Comparison of ENCODE assay signal across 11 cellular contexts in genomic region chr16:1992475-1993292, GRCh38. TPM values are rescaled to one million over a fixed set of nuclear protein-coding genes. Genes with fewer than 3 reads are reported as not detected.
DNase-seq lines count a peak whose midpoint lies in the region; ATAC-seq, FAIRE-seq and TF ChIP-seq lines count a peak whose summit lies in the region.
"Had no signal": no experiment of that assay in that cellular context is flagged by ENCODE, and none has a peak within 500 bp of the region (broad histone marks: within the 10 kb centered on the region; RNA-seq: fewer than 3 reads in every experiment).

No MANE protein-coding gene starts in this region.

- BruUV-seq in OCI-LY7 (replicated peaks; lab: Mats Ljungman, UMichigan) = no TSS peak

- CTCF ChIA-PET in OCI-LY7 (lab: Charles Lee; ENCODE audit: unreplicated experiment) = interaction anchor here (0.6 kb wide), 1 partner anchor 144 kb away, joined by 3 read pairs; no protein-coding TSS in a partner anchor
- CTCF ChIA-PET in activated CD4-positive, alpha-beta memory T cell treated with anti-CD3 and anti-CD28 coated beads for 36 hours (lab: Charles Lee) = interaction anchor here (1.5 to 1.8 kb wide), 2 partner anchors 10 to 11 kb away, joined by 4 to 15 read pairs; no protein-coding TSS in a partner anchor

- no peak for FAIRE-seq in GM12891 (lab: Jason Lieb, UNC)

- intact Hi-C loops in OCI-LY7 (cut with micrococcal nuclease; ENCODE audit: unreplicated experiment) = loop anchor here (2.0 kb wide), 1 partner anchor 28 kb away; the partner anchor contains the start of gene RPS2
- intact Hi-C loops in activated CD4-positive, alpha-beta memory T cell treated with anti-CD3 and anti-CD28 coated beads for 36 hours (cut with micrococcal nuclease) = loop anchor here (1.0 to 2.0 kb wide), 4 partner anchors 8 to 33 kb away; partner anchors contain the start of genes GFER, NDUFB10, RPS2 and ZNF598

- H3K9me2 ChIP-seq in DOHH2 (replicated peaks; ENCODE audit: control insufficient read depth, low read length) = no peaks in the 10 kb centered on the region
- H3K9me2 ChIP-seq in OCI-LY7 (ENCODE audit: insufficient read depth, low read length) = no peaks in the 10 kb centered on the region
- no peaks in the 10 kb centered on the region for H3K9me2 ChIP-seq in hepatocyte (replicated peaks; ENCODE audit: insufficient read depth)

- peaks cover 42% of the 10 kb centered on the region for H3F3A ChIP-seq in DOHH2 (ENCODE audit: control insufficient read depth, insufficient read depth)

- H3K4me3 ChIP-seq in DOHH2 (ENCODE audit: low read length) (no peak overlapping the region), OCI-LY7 (ENCODE audit: low read depth, low read length, poor library complexity, severe bottlenecking) (no peak overlapping the region), hepatocyte (no peak overlapping the region), skeletal muscle cell (ENCODE audit: low read depth, low read length) (peak overlapping the region; percentile 34)

- peaks cover 5% of the 10 kb centered on the region; the same call in 1 of the 2 replicates for H3K9me3 ChIP-seq in DOHH2 (ENCODE audit: control insufficient read depth, insufficient read depth, low read length)
- H3K9me3 ChIP-seq in OCI-LY7 (ENCODE audit: low read length) = no peaks in the 10 kb centered on the region
- H3K9me3 ChIP-seq in hepatocyte (ENCODE audit: low read depth) = no peaks in the 10 kb centered on the region
- H3K9me3 ChIP-seq: gastrocnemius medialis had no signal

- H3K27me3 ChIP-seq in DOHH2 (ENCODE audit: control insufficient read depth, low read length) (peaks cover 19% of the 10 kb centered on the region), hepatocyte (peaks cover 27% of the 10 kb centered on the region)

- peaks cover 5% of the 10 kb centered on the region for H3K36me3 Mint-ChIP-seq in activated CD4-positive, alpha-beta memory T cell treated with anti-CD3 and anti-CD28 coated beads for 36 hours

- POLR2A ChIA-PET in OCI-LY7 (lab: Charles Lee) = interaction anchor here (0.9 kb wide), 1 partner anchor 54 kb away, joined by 4 read pairs; the partner anchor contains the start of genes NTHL1 and TSC2
- POLR2A ChIA-PET in activated CD4-positive, alpha-beta memory T cell treated with anti-CD3 and anti-CD28 coated beads for 36 hours (lab: Charles Lee) = interaction anchor here (2.6 to 2.8 kb wide), 3 partner anchors 21 to 162 kb away, joined by 8 to 25 read pairs (median 10); partner anchors contain the start of genes RPS2, TBL3 and TRAF7

- H4K20me1 ChIP-seq in DOHH2 (ENCODE audit: control insufficient read depth, insufficient read depth, low read depth, low read length) (no peaks in the 10 kb centered on the region), OCI-LY7 (ENCODE audit: insufficient read depth, low read length) (no peaks in the 10 kb centered on the region), hepatocyte (ENCODE audit: insufficient read depth, poor library complexity, severe bottlenecking) (no peaks in the 10 kb centered on the region)

- H3K27ac ChIP-seq in DOHH2 (ENCODE audit: low read depth, low read length) (no peak overlapping the region), OCI-LY7 (ENCODE audit: low read depth, low read length, poor library complexity, severe bottlenecking) (no peak overlapping the region), hepatocyte (no peak overlapping the region)

- H3K9me3 Mint-ChIP-seq in activated CD4-positive, alpha-beta memory T cell treated with anti-CD3 and anti-CD28 coated beads for 36 hours = no peaks in the 10 kb centered on the region

- 0 out of 2 replicates have a peak overlapping the region, but pooled peaks have one; percentile 35 for H2AFZ ChIP-seq in OCI-LY7 (ENCODE audit: low read length)
- no peak overlapping the region for H2AFZ ChIP-seq in hepatocyte

- WGBS in hepatocyte (ENCODE audit: low lambda C conversion rate, missing lambda C conversion rate) = 69% methylated on average over 36 of the region's 77 CpGs

- TF ChIP-seq POLR2A in GM12891 (IDR thresholded peaks at IDR 0.05; ENCODE audit: low read depth, low read length) = no peak

- TF ChIP-seq CTCF in DOHH2 (IDR thresholded peaks at IDR 0.05; ENCODE audit: low read depth, low read length, poor library complexity, severe bottlenecking) = no peak
- no peak for TF ChIP-seq CTCF in OCI-LY7 (conservative IDR thresholded peaks at IDR 0.05; ENCODE audit: low read length)
- TF ChIP-seq CTCF in hepatocyte (IDR thresholded peaks at IDR 0.05; ENCODE audit: poor library complexity) = no peak

- H3K27me3 Mint-ChIP-seq in activated CD4-positive, alpha-beta memory T cell treated with anti-CD3 and anti-CD28 coated beads for 36 hours = peaks cover 12% of the 10 kb centered on the region

- H3K79me2 ChIP-seq in DOHH2 (ENCODE audit: control insufficient read depth, low read length) = no peaks in the 10 kb centered on the region
- no peaks in the 10 kb centered on the region for H3K79me2 ChIP-seq in OCI-LY7 (ENCODE audit: insufficient read depth, low read depth, low read length)
- H3K79me2 ChIP-seq in hepatocyte = no peaks in the 10 kb centered on the region

- H3K36me3 ChIP-seq in DOHH2 (ENCODE audit: control insufficient read depth, low read length) (peaks cover 26% of the 10 kb centered on the region), OCI-LY7 (ENCODE audit: insufficient read depth, low read length) (peaks cover 23% of the 10 kb centered on the region), hepatocyte (replicated peaks; ENCODE audit: insufficient read depth, low read depth) (no peaks in the 10 kb centered on the region)

- no peak overlapping the region for H3K27ac Mint-ChIP-seq in activated CD4-positive, alpha-beta memory T cell treated with anti-CD3 and anti-CD28 coated beads for 36 hours

- H3K4me1 Mint-ChIP-seq in activated CD4-positive, alpha-beta memory T cell treated with anti-CD3 and anti-CD28 coated beads for 36 hours (ENCODE audit: low read depth) = peaks cover 25% of the 10 kb centered on the region

- H3K4me3 Mint-ChIP-seq in activated CD4-positive, alpha-beta memory T cell treated with anti-CD3 and anti-CD28 coated beads for 36 hours = no peak overlapping the region

- H3K4me2 ChIP-seq in DOHH2 (ENCODE audit: low read length) = peak overlapping the region; percentile 10; the same call in 1 of the 2 replicates
- no peak overlapping the region for H3K4me2 ChIP-seq in OCI-LY7 (ENCODE audit: low read length)
- H3K4me2 ChIP-seq in hepatocyte = peak overlapping the region; percentile 82

- H3K4me1 ChIP-seq in DOHH2 (ENCODE audit: control insufficient read depth, low read length) (peaks cover 44% of the 10 kb centered on the region), OCI-LY7 (ENCODE audit: insufficient read depth, low read length, poor library complexity, severe bottlenecking) (peaks cover 36% of the 10 kb centered on the region), hepatocyte (ENCODE audit: insufficient read depth) (peaks cover 24% of the 10 kb centered on the region)

- DNase-seq in OCI-LY7 (ENCODE audit: low spot score) (no peak), hepatocyte (ENCODE audit: low spot score) (no peak), skeletal muscle cell (ENCODE audit: low read depth) (no peak), GM12891 (ENCODE audit: insufficient read length, low spot score) (no peak)
- no peak for DNase-seq in stimulated activated CD4-positive, alpha-beta T cell treated with anti-CD3 and anti-CD28 coated beads, Interleukin-2, amount 100 ng/mL, for 48 hours
- DNase-seq in activated CD4-positive, alpha-beta memory T cell treated with anti-CD3 and anti-CD28 coated beads for 36 hours = no peak
- DNase-seq: NCI-H1105 had no signal

- no peak for ATAC-seq in HG03039 (IDR thresholded peaks at IDR 0.05; ENCODE audit: unreplicated experiment)

TF ChIP-seq in GM12891, 5 proteins besides CTCF, POLR2A, EP300 and RAD21:
- TF ChIP-seq POLR2AphosphoS5 (IDR thresholded peaks at IDR 0.05; ENCODE audit: low read depth, low read length) = no peak
- no peak for TF ChIP-seq POU2F2 (IDR thresholded peaks at IDR 0.05; ENCODE audit: low read depth, low read length)
- TF ChIP-seq TAF1 (IDR thresholded peaks at IDR 0.05; ENCODE audit: low read depth, low read length) = no peak
- TF ChIP-seq SPI1 (IDR thresholded peaks at IDR 0.05; ENCODE audit: low read depth, low read length) = no peak
- TF ChIP-seq PAX5 (IDR thresholded peaks at IDR 0.05; ENCODE audit: insufficient read depth, low read length, severe bottlenecking) = no peak

RNA-seq across cellular contexts. Expression of gene SYNGR3, which starts 2.9 kb away (rescaled TPM):
- total RNA-seq in OCI-LY7 (2014; rRNA removed; shearing (Covaris generic)) = 9.0 and 11.1 TPM in 2 replicates
- total RNA-seq in OCI-LY7 (2022) (10.3 and 12.0 TPM in 2 replicates), hepatocyte (1.4 and 2.2 TPM in 2 replicates)
- polyA plus RNA-seq in hepatocyte = 1.5 and 2.5 TPM in 2 replicates
- polyA plus RNA-seq in GM12891 (2012; ENCODE audit: low read depth, missing spikeins) = 3.4 TPM
- total RNA-seq in activated CD4-positive, alpha-beta memory T cell treated with anti-CD3 and anti-CD28 coated beads for 36 hours = 10 to 100 TPM; 11.9 to 12.4 TPM

RNA-seq across cellular contexts. Expression of gene GFER, which starts 8.7 kb away (rescaled TPM):
- 25.1 and 32.3 TPM in 2 replicates for total RNA-seq in OCI-LY7 (2014; rRNA removed; shearing (Covaris generic))
- total RNA-seq in OCI-LY7 (2022) (31.1 and 40.2 TPM in 2 replicates), hepatocyte (34.0 and 34.9 TPM in 2 replicates)
- polyA plus RNA-seq in hepatocyte = 44.0 and 56.8 TPM in 2 replicates
- 32.2 TPM for polyA plus RNA-seq in GM12891 (2012; ENCODE audit: low read depth, missing spikeins)
- 10 to 100 TPM; 34.4 to 37.5 TPM for total RNA-seq in activated CD4-positive, alpha-beta memory T cell treated with anti-CD3 and anti-CD28 coated beads for 36 hours

RNA-seq across cellular contexts. Expression of gene NOXO1, which starts 11.4 kb away (rescaled TPM):
- 0.22 and 2.1 TPM in 2 replicates for total RNA-seq in OCI-LY7 (2014; rRNA removed; shearing (Covaris generic))
- 0.30 and 0.59 TPM in 2 replicates for total RNA-seq in OCI-LY7 (2022)
- total RNA-seq in hepatocyte = 2.3 and 5.1 TPM in 2 replicates
- 5.4 and 6.0 TPM in 2 replicates for polyA plus RNA-seq in hepatocyte
- 0.12 TPM for polyA plus RNA-seq in GM12891 (2012; ENCODE audit: low read depth, missing spikeins)
- total RNA-seq in activated CD4-positive, alpha-beta memory T cell treated with anti-CD3 and anti-CD28 coated beads for 36 hours = not detected
- total RNA-seq: renal cortical epithelial cell had no signal

RNA-seq across cellular contexts. Expression of gene ZNF598, which starts 16.9 kb away (rescaled TPM):
- 26.3 and 37.2 TPM in 2 replicates for total RNA-seq in OCI-LY7 (2014; rRNA removed; shearing (Covaris generic))
- total RNA-seq in OCI-LY7 (2022) = 80.4 and 83.8 TPM in 2 replicates
- total RNA-seq in hepatocyte = 22.8 and 42.6 TPM in 2 replicates
- 29.5 and 36.8 TPM in 2 replicates for polyA plus RNA-seq in hepatocyte
- 25.4 TPM for polyA plus RNA-seq in GM12891 (2012; ENCODE audit: low read depth, missing spikeins)
- total RNA-seq in activated CD4-positive, alpha-beta memory T cell treated with anti-CD3 and anti-CD28 coated beads for 36 hours = 10 to 100 TPM; 67.2 to 67.6 TPM

RNA-seq across cellular contexts. Expression of gene TBL3, which starts 20.8 kb away (rescaled TPM):
- total RNA-seq in OCI-LY7 (2014; rRNA removed; shearing (Covaris generic)) = 58.5 and 67.2 TPM in 2 replicates
- total RNA-seq in OCI-LY7 (2022) (44.3 and 49.9 TPM in 2 replicates), hepatocyte (19.9 and 24.2 TPM in 2 replicates)
- polyA plus RNA-seq in hepatocyte = 48.5 and 56.3 TPM in 2 replicates
- 28.8 TPM for polyA plus RNA-seq in GM12891 (2012; ENCODE audit: low read depth, missing spikeins)
- total RNA-seq in activated CD4-positive, alpha-beta memory T cell treated with anti-CD3 and anti-CD28 coated beads for 36 hours = 10 to 100 TPM; 45.7 to 47.3 TPM
